16 cellular contexts compared by ENCODE assay signal in the genomic region with DNA sequence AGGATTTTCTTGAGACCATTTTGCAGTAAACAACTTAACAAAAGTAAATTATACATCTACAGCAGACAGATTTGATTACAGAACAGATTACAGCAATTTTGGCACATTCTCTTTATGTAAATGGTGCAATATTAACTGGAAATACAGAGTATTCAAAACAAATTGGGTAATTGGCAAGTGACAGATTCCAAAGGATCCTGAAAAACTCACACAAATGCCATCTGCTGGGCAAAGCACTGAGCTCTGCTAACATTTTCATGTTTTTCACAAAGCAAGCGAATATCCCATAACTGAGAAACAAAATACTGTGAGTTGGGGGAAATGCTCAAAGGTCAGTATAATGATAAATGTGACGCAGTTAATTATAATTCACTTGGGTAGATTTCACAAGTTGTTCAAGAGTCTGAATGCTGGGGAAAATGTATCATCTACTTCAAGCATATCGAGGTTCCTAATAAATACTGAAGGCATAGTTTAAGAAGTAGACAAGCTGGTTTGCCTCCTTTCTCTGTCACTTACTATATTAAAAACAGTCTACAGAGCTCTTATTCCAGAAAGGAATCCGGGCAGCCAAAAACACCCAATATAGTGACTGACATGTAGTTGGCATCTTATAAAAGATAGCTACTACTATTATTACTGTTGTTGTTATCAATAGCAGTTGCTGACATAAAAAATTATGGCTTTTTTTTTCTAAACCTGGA.
DNase-seq lines count a peak whose midpoint lies in the region; ATAC-seq and TF ChIP-seq lines count a peak whose summit lies in the region.
"Had no signal": no experiment of that assay in that cellular context is flagged by ENCODE, and none has a peak within 500 bp of the region (broad histone marks: within the 10 kb centered on the region; RNA-seq: fewer than 3 reads in every experiment).

No MANE protein-coding gene starts in this region.

- H3K4me3 Mint-ChIP-seq in GM23338, result no peak overlapping the region
- peak overlapping the region in 2 of 5 experiments; percentile 24 to 27 for H3K4me3 Mint-ChIP-seq in brain

- H3K4me2 ChIP-seq in GM23338, result no peak overlapping the region
- no peak overlapping the region for H3K4me2 ChIP-seq in osteoblast (ENCODE audit: insufficient read depth, low read length)

- H3K4me1 Mint-ChIP-seq in GM23338, result peaks cover 28% of the 10 kb centered on the region
- peaks cover 87% of the 10 kb centered on the region for H3K4me1 Mint-ChIP-seq in brain

- H2AFZ ChIP-seq in GM23338 (no peak overlapping the region), osteoblast (ENCODE audit: low read length) (no peak overlapping the region)

- H3K36me3 Mint-ChIP-seq in GM23338 (ENCODE audit: low read depth) (peaks cover 40% of the 10 kb centered on the region), brain (peaks cover 58% of the 10 kb centered on the region)

- H3K79me2 ChIP-seq in GM23338 (replicated peaks; ENCODE audit: insufficient read depth) (peaks cover 98% of the 10 kb centered on the region), osteoblast (ENCODE audit: insufficient read depth, low read length) (peaks cover 94% of the 10 kb centered on the region)

- DNase-seq in AG09319 (ENCODE audit: extremely low read depth, low read depth) (no peak), GM23338 (ENCODE audit: low spot score) (no peak), osteoblast (ENCODE audit: insufficient read length, low spot score, missing footprints) (no peak), GDM1 (lab: John Stamatoyannopoulos, UW) (no peak), caudate nucleus (lab: John Stamatoyannopoulos, UW) (no peak)
- DNase-seq in activated CD4-positive, alpha-beta T cell treated with anti-CD3 and anti-CD28 coated beads, Interleukin-2, amount 50 U/mL, for 48 hours, result no peak
- DNase-seq: activated CD4-positive, alpha-beta T cell treated with anti-CD3 and anti-CD28 coated beads for 4 hours; activated T-cell treated with anti-CD3 and anti-CD28 coated beads for 4 hours; DMS79 treated with DMSO at 0.1 percent for 48 hours; left cardiac atrium; NCI-H1105; SIG-M5; T1000 had no signal

- peaks cover 11% of the 10 kb centered on the region; the same call in 1 of the 2 replicates for H3K36me3 ChIP-seq in GM23338 (ENCODE audit: insufficient read depth)
- H3K36me3 ChIP-seq in osteoblast (ENCODE audit: insufficient read depth, low read length), result peaks cover 20% of the 10 kb centered on the region

- H3K4me3 ChIP-seq in GM23338 (no peak overlapping the region), osteoblast (ENCODE audit: insufficient read depth, low read length) (no peak overlapping the region)
- H3K4me3 ChIP-seq: thoracic aorta had no signal

- no peaks in the 10 kb centered on the region for H3K9me3 ChIP-seq in osteoblast (ENCODE audit: low read depth, low read length)
- H3K9me3 ChIP-seq: thoracic aorta had no signal

- H4K20me1 ChIP-seq in GM23338 (replicated peaks; ENCODE audit: insufficient read depth), result peaks cover 52% of the 10 kb centered on the region
- peaks cover 57% of the 10 kb centered on the region for H4K20me1 ChIP-seq in osteoblast (ENCODE audit: insufficient read depth, low read length)

- ATAC-seq in GM23338 (no peak), HG03097 (IDR thresholded peaks at IDR 0.05; ENCODE audit: low FRiP score, unreplicated experiment) (no peak)

- H3K9me2 ChIP-seq in GM23338 (ENCODE audit: insufficient read depth), result no peaks in the 10 kb centered on the region

- H3K27me3 ChIP-seq in GM23338 (ENCODE audit: insufficient read depth), result no peaks in the 10 kb centered on the region
- no peaks in the 10 kb centered on the region for H3K27me3 ChIP-seq in osteoblast (ENCODE audit: insufficient read depth, low read length)

- H3K9me3 Mint-ChIP-seq in GM23338 (no peaks in the 10 kb centered on the region; the same call in 2 of the 3 replicates), brain (no peaks in the 10 kb centered on the region)

- H3K27ac Mint-ChIP-seq in GM23338 (no peak overlapping the region), brain (peak overlapping the region in 3 of 5 experiments; percentile 37 to 95 (median 87))

- peaks cover 5% of the 10 kb centered on the region for H3K27me3 Mint-ChIP-seq in GM23338 (ENCODE audit: insufficient read depth, low read depth, poor library complexity)
- no peaks in the 10 kb centered on the region for H3K27me3 Mint-ChIP-seq in brain

- peaks cover 11% of the 10 kb centered on the region for H3K4me1 ChIP-seq in GM23338 (ENCODE audit: insufficient read depth)
- H3K4me1 ChIP-seq in osteoblast (ENCODE audit: insufficient read depth, low read length), result peaks cover 31% of the 10 kb centered on the region

- no peaks in the 10 kb centered on the region; the same call in 1 of the 2 replicates for H3F3A ChIP-seq in GM23338 (replicated peaks; ENCODE audit: low read depth)

- H3K27ac ChIP-seq in GM23338 (ENCODE audit: low read depth), result peak overlapping the region; percentile 1; the same call in 1 of the 2 replicates
- H3K27ac ChIP-seq in osteoblast (ENCODE audit: low read depth, low read length), result no peak overlapping the region
- H3K27ac ChIP-seq in caudate nucleus (ENCODE audit: low read depth, low read length), result no peak overlapping the region
- H3K27ac ChIP-seq: thoracic aorta had no signal

- TF ChIP-seq CTCF in AG09319 (IDR thresholded peaks at IDR 0.05; ENCODE audit: low read depth, low read length) (peak; percentile 19), GM23338 (conservative IDR thresholded peaks at IDR 0.05; ENCODE audit: low read depth in 2 of 2) (no peak), brain (conservative IDR thresholded peaks at IDR 0.05) (no peak), osteoblast (IDR thresholded peaks at IDR 0.05; ENCODE audit: extremely low read depth, low read depth, low read length) (peak; percentile 28)

TF ChIP-seq in GM23338, 12 proteins besides CTCF, POLR2A, EP300 and RAD21:
- TF ChIP-seq ETS1 (IDR thresholded peaks at IDR 0.05) (no peak), NANOG (IDR thresholded peaks at IDR 0.05; ENCODE audit: borderline replicate concordance) (no peak)

Comparison
In these comparisons a context has a peak if more than half of its experiments do, and no peak if none do; other contexts are left out.
1. CTCF ChIP-seq: peak in AG09319 (single experiment) and osteoblast (single experiment); none in GM23338 (0 of 2) and brain (0 of 2).